In the genomic region with DNA sequence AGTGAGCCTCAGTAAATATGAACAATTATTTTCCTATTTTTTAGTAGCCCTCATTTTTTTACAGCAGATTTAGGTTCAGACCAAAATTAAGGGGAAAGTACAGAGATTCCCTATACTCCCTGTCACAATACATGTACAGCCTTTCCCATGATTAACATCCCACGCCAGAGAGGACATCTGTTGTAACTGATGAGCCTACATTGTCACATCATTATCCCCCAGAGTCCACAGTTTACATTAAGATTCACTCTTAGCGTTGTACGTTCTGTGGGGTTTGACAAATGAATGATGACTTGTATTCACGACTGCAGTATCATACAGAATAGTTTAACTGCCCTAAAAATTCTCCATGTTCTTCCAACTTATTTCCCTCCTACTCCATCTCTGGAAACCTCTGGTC, we compare ENCODE assay signal across 29 cellular contexts.
"Had no signal": no experiment of that assay in that cellular context is flagged by ENCODE, and none has a peak within 500 bp of the region (broad histone marks: within the 10 kb centered on the region; RNA-seq: fewer than 3 reads in every experiment).

No MANE protein-coding gene starts in this region.

- H3K27me3 ChIP-seq: adrenal gland, body of pancreas, colonic mucosa had no signal

- H3K4me3 ChIP-seq: adrenal gland, body of pancreas, colonic mucosa, esophagus squamous epithelium, gastroesophageal sphincter had no signal

- H3K4me3 Mint-ChIP-seq: activated B cell treated with CpG ODN at 0.5 μM for 24 hours; activated CD8-positive, alpha-beta T cell treated with anti-CD3 and anti-CD28 coated beads for 36 hours; activated naive CD4-positive, alpha-beta T cell treated with anti-CD3 and anti-CD28 coated beads for 36 hours; activated naive CD4-positive, alpha-beta T cell treated with anti-CD3 and anti-CD28 coated beads, Interleukin-2, amount 50 U/mL, for 24 hours; activated naive CD8-positive, alpha-beta T cell treated with anti-CD3 and anti-CD28 coated beads for 36 hours; activated naive CD8-positive, alpha-beta T cell treated with anti-CD3 and anti-CD28 coated beads, Interleukin-2, amount 50 U/mL, for 24 hours; activated T-helper 1 cell treated with anti-CD3 and anti-CD28 coated beads, Interleukin-12 subunit alpha, Interleukin-12 subunit beta, Interleukin-2, Interleukin-4 antibody, amounts not matched to agents 30 ng/mL and 10 ng/mL and 1 ng/mL, durations not matched to agents 14 hours and 24 hours and 36 hours had no signal

- H3K4me1 ChIP-seq: adrenal gland, colonic mucosa, gastroesophageal sphincter had no signal

- DNase-seq: activated B cell treated with CpG ODN at 0.5 μM for 24 hours; activated CD4-positive, alpha-beta T cell treated with anti-CD3 and anti-CD28 coated beads for 48 hours; activated CD4-positive, alpha-beta T cell treated with anti-CD3 and anti-CD28 coated beads, Interleukin-2, amount 50 U/mL, for 1 hour; activated CD4-positive, alpha-beta T cell treated with anti-CD3 and anti-CD28 coated beads, Interleukin-2, amount 50 U/mL, for 48 hours; activated CD8-positive, alpha-beta memory T cell treated with anti-CD3 and anti-CD28 coated beads for 24 hours; activated CD8-positive, alpha-beta T cell treated with anti-CD3 and anti-CD28 coated beads for 36 hours; activated effector memory CD4-positive, alpha-beta T cell treated with anti-CD3 and anti-CD28 coated beads, Interleukin-2, amount 50 U/mL, for 16 hours; activated naive CD4-positive, alpha-beta T cell treated with anti-CD3 and anti-CD28 coated beads for 36 hours; activated naive CD8-positive, alpha-beta T cell treated with anti-CD3 and anti-CD28 coated beads for 36 hours; activated naive CD8-positive, alpha-beta T cell treated with anti-CD3 and anti-CD28 coated beads, Interleukin-2, amount 50 U/mL, for 24 hours; activated T-cell treated with anti-CD3 and anti-CD28 coated beads, Interleukin-2, amount 50 U/mL, for 48 hours; adrenal gland; amygdala; aorta; body of pancreas; central memory CD4-positive, alpha-beta T cell; cerebellar nuclear complex; colonic mucosa; effector CD8-positive, alpha-beta T cell; esophagus squamous epithelium; foreskin melanocyte; T-helper 2 cell; WERI-Rb-1 had no signal

- H3K9me3 Mint-ChIP-seq: activated CD8-positive, alpha-beta T cell treated with anti-CD3 and anti-CD28 coated beads for 36 hours; activated naive CD4-positive, alpha-beta T cell treated with anti-CD3 and anti-CD28 coated beads for 36 hours; activated naive CD4-positive, alpha-beta T cell treated with anti-CD3 and anti-CD28 coated beads, Interleukin-2, amount 50 U/mL, for 24 hours; activated naive CD8-positive, alpha-beta T cell treated with anti-CD3 and anti-CD28 coated beads for 36 hours; activated naive CD8-positive, alpha-beta T cell treated with anti-CD3 and anti-CD28 coated beads, Interleukin-2, amount 50 U/mL, for 24 hours; activated T-helper 1 cell treated with anti-CD3 and anti-CD28 coated beads, Interleukin-12 subunit alpha, Interleukin-12 subunit beta, Interleukin-2, Interleukin-4 antibody, amounts not matched to agents 30 ng/mL and 10 ng/mL and 1 ng/mL, durations not matched to agents 14 hours and 24 hours and 36 hours had no signal

- H3K36me3 Mint-ChIP-seq: activated naive CD4-positive, alpha-beta T cell treated with anti-CD3 and anti-CD28 coated beads, Interleukin-2, amount 50 U/mL, for 24 hours; activated naive CD8-positive, alpha-beta T cell treated with anti-CD3 and anti-CD28 coated beads for 36 hours had no signal

- ATAC-seq: activated CD4-positive, CD25-positive, alpha-beta regulatory T cell treated with anti-CD3 and anti-CD28 coated beads, Interleukin-2, amount 50 U/mL, for 24 hours; activated CD8-positive, alpha-beta T cell treated with anti-CD3 and anti-CD28 coated beads for 36 hours; activated naive CD8-positive, alpha-beta T cell treated with anti-CD3 and anti-CD28 coated beads, Interleukin-2, amount 50 U/mL, for 24 hours; gastroesophageal sphincter had no signal

- H3K27ac ChIP-seq: adrenal gland, body of pancreas, colonic mucosa, epithelial cell of prostate, esophagus squamous epithelium, gastroesophageal sphincter, WERI-Rb-1 had no signal

- H3K27ac Mint-ChIP-seq: activated B cell treated with CpG ODN at 0.5 μM for 24 hours; activated CD8-positive, alpha-beta T cell treated with anti-CD3 and anti-CD28 coated beads for 36 hours; activated naive CD4-positive, alpha-beta T cell treated with anti-CD3 and anti-CD28 coated beads for 36 hours; activated naive CD4-positive, alpha-beta T cell treated with anti-CD3 and anti-CD28 coated beads, Interleukin-2, amount 50 U/mL, for 24 hours; activated naive CD8-positive, alpha-beta T cell treated with anti-CD3 and anti-CD28 coated beads for 36 hours; activated naive CD8-positive, alpha-beta T cell treated with anti-CD3 and anti-CD28 coated beads, Interleukin-2, amount 50 U/mL, for 24 hours; activated T-helper 1 cell treated with anti-CD3 and anti-CD28 coated beads, Interleukin-12 subunit alpha, Interleukin-12 subunit beta, Interleukin-2, Interleukin-4 antibody, amounts not matched to agents 30 ng/mL and 10 ng/mL and 1 ng/mL, durations not matched to agents 14 hours and 24 hours and 36 hours; activated T-helper 2 cell treated with anti-CD3 and anti-CD28 coated beads, Interferon-gamma antibody, Interleukin-2, Interleukin-4, amounts not matched to agents 10 μg/mL and 5 μg/mL and 100 μg/mL, durations not matched to agents 14 hours and 24 hours and 36 hours had no signal

- H3K27me3 Mint-ChIP-seq: activated B cell treated with CpG ODN at 0.5 μM for 24 hours; activated CD8-positive, alpha-beta T cell treated with anti-CD3 and anti-CD28 coated beads for 36 hours; activated naive CD4-positive, alpha-beta T cell treated with anti-CD3 and anti-CD28 coated beads, Interleukin-2, amount 50 U/mL, for 24 hours; activated naive CD8-positive, alpha-beta T cell treated with anti-CD3 and anti-CD28 coated beads for 36 hours; activated naive CD8-positive, alpha-beta T cell treated with anti-CD3 and anti-CD28 coated beads, Interleukin-2, amount 50 U/mL, for 24 hours had no signal

- H3K9me3 ChIP-seq: adrenal gland, body of pancreas, colonic mucosa, esophagus squamous epithelium had no signal

- H3K4me1 Mint-ChIP-seq: activated B cell treated with CpG ODN at 0.5 μM for 24 hours; activated naive CD8-positive, alpha-beta T cell treated with anti-CD3 and anti-CD28 coated beads for 36 hours had no signal

- H3K36me3 ChIP-seq: adrenal gland, colonic mucosa, esophagus squamous epithelium, gastroesophageal sphincter, WERI-Rb-1 had no signal
